In genomic region chr17:74444406-74444805, GRCh38 we compare ENCODE assay signal across 12 cellular contexts. TPM values are rescaled to one million over a fixed set of nuclear protein-coding genes. Genes with fewer than 3 reads are reported as not detected.
A peak's percentile ranks its signal among the peaks of the same experiment; 100 is the strongest.
DNase-seq lines count a peak whose midpoint lies in the region; ATAC-seq and TF ChIP-seq lines count a peak whose summit lies in the region.
"Had no signal": no experiment of that assay in that cellular context is flagged by ENCODE, and none has a peak within 500 bp of the region (broad histone marks: within the 10 kb centered on the region; RNA-seq: fewer than 3 reads in every experiment).

No MANE protein-coding gene starts in this region.

- no CpG with 5 or more reads among the region's 12 CpGs for WGBS in trophoblast cell (ENCODE audit: extremely low coverage, insufficient coverage, insufficient read length)

- H4K91ac ChIP-seq in trophoblast cell (ENCODE audit: low read depth, low read length), result no peak overlapping the region

- intact Hi-C loops in left ventricle myocardium inferior (cut with micrococcal nuclease), result no loop called here

- TF ChIP-seq CTCF in left ventricle myocardium inferior (IDR thresholded peaks at IDR 0.05; ENCODE audit: borderline replicate concordance) (no peak), osteoblast (IDR thresholded peaks at IDR 0.05; ENCODE audit: extremely low read depth, low read depth, low read length) (no peak)

- H3K23ac ChIP-seq in trophoblast cell (ENCODE audit: low read length), result no peak overlapping the region

- no peak overlapping the region for H4K12ac ChIP-seq in trophoblast cell (ENCODE audit: low read depth, low read length)

- H3K27me3 ChIP-seq in left ventricle myocardium inferior (ENCODE audit: low read depth), result no peaks in the 10 kb centered on the region
- H3K27me3 ChIP-seq in osteoblast (ENCODE audit: insufficient read depth, low read length), result no peaks in the 10 kb centered on the region
- no peaks in the 10 kb centered on the region for H3K27me3 ChIP-seq in trophoblast cell (ENCODE audit: insufficient read depth, low read length)

- no peak overlapping the region for H3K18ac ChIP-seq in trophoblast cell (ENCODE audit: low read length)

- no peak overlapping the region for H4K8ac ChIP-seq in trophoblast cell (ENCODE audit: low read depth, low read length)

- H3K27ac ChIP-seq in left ventricle myocardium inferior (replicated peaks) (peak overlapping the region; percentile 98), osteoblast (ENCODE audit: low read depth, low read length) (no peak overlapping the region), trophoblast cell (ENCODE audit: low read depth, low read length) (no peak overlapping the region)

- H3K14ac ChIP-seq in trophoblast cell (ENCODE audit: low read length), result no peak overlapping the region

- H2BK120ac ChIP-seq in trophoblast cell (ENCODE audit: insufficient read depth, low read length, poor library complexity), result no peak overlapping the region

- no peak overlapping the region for H3K9ac ChIP-seq in trophoblast cell (ENCODE audit: low read length)

- H3K79me2 ChIP-seq in osteoblast (ENCODE audit: insufficient read depth, low read length) (no peaks in the 10 kb centered on the region), trophoblast cell (ENCODE audit: control insufficient read depth, insufficient read depth, low read length, poor library complexity) (no peaks in the 10 kb centered on the region)

- no peak overlapping the region for H2AK5ac ChIP-seq in trophoblast cell (ENCODE audit: low read length)

- no peaks in the 10 kb centered on the region for H3K79me1 ChIP-seq in trophoblast cell (ENCODE audit: low read length)

- DNase-seq in A172 (ENCODE audit: low spot score) (peak; percentile 70), UCSD-AML1 (lab: John Stamatoyannopoulos, UW; ENCODE audit: unreplicated experiment) (peak; percentile 48), left ventricle myocardium inferior (peak; percentile 64), osteoblast (ENCODE audit: insufficient read length, low spot score, missing footprints) (peak; percentile 42), NCI-H1417 treated with DMSO at 0.1 percent for 48 hours (lab: John Stamatoyannopoulos, UW) (no peak), trophoblast cell (no peak), NCI-H2081 treated with DMSO at 0.1 percent for 48 hours (lab: John Stamatoyannopoulos, UW) (no peak)
- DNase-seq: activated T-cell treated with anti-CD3 and anti-CD28 coated beads for 4 hours, erythroblast, NCI-H1694, OCI-M1 had no signal

- no peak overlapping the region for H2BK12ac ChIP-seq in trophoblast cell (ENCODE audit: low read length)

- peaks cover 20% of the 10 kb centered on the region for H3K36me3 ChIP-seq in left ventricle myocardium inferior
- no peaks in the 10 kb centered on the region for H3K36me3 ChIP-seq in osteoblast (ENCODE audit: insufficient read depth, low read length)
- peaks cover 6 to 18% of the 10 kb centered on the region in 2 experiments for H3K36me3 ChIP-seq in trophoblast cell (ENCODE audit: control insufficient read depth in 1 of 2, insufficient read depth in 2 of 2, low read length in 2 of 2)

- H3K4me3 ChIP-seq in left ventricle myocardium inferior (peak overlapping the region; percentile 59), osteoblast (ENCODE audit: insufficient read depth, low read length) (no peak overlapping the region), trophoblast cell (ENCODE audit: low read depth, low read length) (no peak overlapping the region)

- H3K4me2 ChIP-seq in osteoblast (ENCODE audit: insufficient read depth, low read length), result no peak overlapping the region
- no peak overlapping the region for H3K4me2 ChIP-seq in trophoblast cell (ENCODE audit: low read length)

- no peak overlapping the region for H3K4ac ChIP-seq in trophoblast cell (ENCODE audit: low read depth, low read length)

- peaks cover 79% of the 10 kb centered on the region for H3K4me1 ChIP-seq in left ventricle myocardium inferior
- no peaks in the 10 kb centered on the region for H3K4me1 ChIP-seq in osteoblast (ENCODE audit: insufficient read depth, low read length)
- H3K4me1 ChIP-seq in trophoblast cell (ENCODE audit: control insufficient read depth in 1 of 2, insufficient read depth in 2 of 2, low read length in 2 of 2), result no peaks in the 10 kb centered on the region

- H2BK5ac ChIP-seq in trophoblast cell (ENCODE audit: low read depth, low read length, poor library complexity), result no peak overlapping the region

- ATAC-seq in HG03025 (IDR thresholded peaks at IDR 0.05; ENCODE audit: low FRiP score, unreplicated experiment), result no peak

- no peaks in the 10 kb centered on the region for H4K20me1 ChIP-seq in osteoblast (ENCODE audit: insufficient read depth, low read length)

- no peaks in the 10 kb centered on the region for H3K9me3 ChIP-seq in left ventricle myocardium inferior (replicated peaks)
- H3K9me3 ChIP-seq in osteoblast (ENCODE audit: low read depth, low read length), result no peaks in the 10 kb centered on the region
- H3K9me3 ChIP-seq in trophoblast cell (ENCODE audit: insufficient read depth, low read depth, low read length), result no peaks in the 10 kb centered on the region

- H2AFZ ChIP-seq in osteoblast (ENCODE audit: low read length) (no peak overlapping the region), trophoblast cell (ENCODE audit: insufficient read depth, low read length, poor library complexity) (no peak overlapping the region)

RNA-seq across cellular contexts. Expression of gene GPRC5C, which starts 12.5 kb away (rescaled TPM):
- 2.7 and 5.9 TPM in 2 replicates for total RNA-seq in A172 (2014; rRNA removed; shearing (Covaris generic))
- 32.0 TPM for total RNA-seq in left ventricle myocardium inferior
- total RNA-seq in osteoblast, result 2.9 and 6.8 TPM in 2 replicates
- 26.2 and 26.4 TPM in 2 replicates for polyA plus RNA-seq in trophoblast cell (2013)

RNA-seq across cellular contexts. Expression of gene CD300A, which starts 22.0 kb away (rescaled TPM):
- not detected in 2 replicates for total RNA-seq in A172 (2014; rRNA removed; shearing (Covaris generic))
- total RNA-seq in left ventricle myocardium inferior (1.2 TPM), osteoblast (not detected in 2 replicates)
- 0.26 and 0.30 TPM in 2 replicates for polyA plus RNA-seq in trophoblast cell (2013)

Comparison
In these comparisons a context has a peak if more than half of its experiments do, and no peak if none do; other contexts are left out.
1. DNase-seq: peak in A172 (single experiment), UCSD-AML1 (single experiment), left ventricle myocardium inferior (single experiment) and osteoblast (single experiment); none in NCI-H1417 treated with DMSO at 0.1 percent for 48 hours (single experiment), trophoblast cell (0 of 2) and NCI-H2081 treated with DMSO at 0.1 percent for 48 hours (single experiment).